In genomic region chr7:2927592-2927991, GRCh38 we compare ENCODE assay signal across 27 cellular contexts.
DNase-seq lines count a peak whose midpoint lies in the region; ATAC-seq, FAIRE-seq and TF ChIP-seq lines count a peak whose summit lies in the region.
"Had no signal": no experiment of that assay in that cellular context is flagged by ENCODE, and none has a peak within 500 bp of the region (broad histone marks: within the 10 kb centered on the region; RNA-seq: fewer than 3 reads in every experiment).

No MANE protein-coding gene starts in this region.

- no peak for DNase-seq in activated naive CD4-positive, alpha-beta T cell (lab: John Stamatoyannopoulos, UW)
- DNase-seq in Peyer's patch (peak in 2 of 3 donors; percentile 11 to 41), left lobe of liver (ENCODE audit: low spot score) (peak; percentile 59), small intestine (peak; percentile 10), mesothelial cell of epicardium (ENCODE audit: low spot score in 2 of 2, unreplicated experiment in 2 of 2) (no peak), dedifferentiated amniotic fluid mesenchymal stem cell (ENCODE audit: extremely low spot score) (no peak)
- DNase-seq in natural killer cell treated with Interleukin-12 subunit alpha and Interleukin-12 subunit beta and Interleukin-15 and Interleukin-18, amount 100 ng/mL, for 72 hours (ENCODE audit: low spot score), result no peak
- DNase-seq: activated CD4-positive, alpha-beta T cell treated with anti-CD3 and anti-CD28 coated beads for 1 hour; activated naive CD4-positive, alpha-beta T cell treated with Interleukin-2 at 50 U/mL for 16 hours; cerebellar nuclear complex; COR-L47; effector CD4-positive, alpha-beta T cell; KG1; NCI-H1436; NCI-H446; NCI-H82; SIG-M5; stimulated activated CD4-positive, alpha-beta T cell treated with anti-CD3 and anti-CD28 coated beads, Interleukin-2, amount 100 ng/mL, for 24 hours; uterus had no signal

- H3K4me3 Mint-ChIP-seq in activated naive CD4-positive, alpha-beta T cell treated with anti-CD3 and anti-CD28 coated beads, Interleukin-2, amount 50 U/mL, for 24 hours, result no peak overlapping the region
- H3K4me3 Mint-ChIP-seq in mesothelial cell of epicardium, result no peak overlapping the region
- no peak overlapping the region for H3K4me3 Mint-ChIP-seq in natural killer cell treated with Interleukin-12 subunit alpha and Interleukin-12 subunit beta and Interleukin-15 and Interleukin-18, amount 100 ng/mL, for 72 hours
- H3K4me3 Mint-ChIP-seq: neural crest cell; stimulated activated effector memory CD8-positive, alpha-beta T cell treated with anti-CD3 and anti-CD28 coated beads, Interleukin-12 subunit alpha, Interleukin-12 subunit beta, amount 100 ng/mL, for 72 hours had no signal

- no peak overlapping the region for H3K4me3 ChIP-seq in Peyer's patch
- H3K4me3 ChIP-seq in small intestine (ENCODE audit: low read depth in 1 of 2, low read length in 2 of 2), result no peak overlapping the region
- H3K4me3 ChIP-seq: heart left ventricle, prostate gland, skin epidermis, uterus had no signal

- FAIRE-seq in small intestine (lab: Jason Lieb, UNC), result no peak
- FAIRE-seq: HTR-8/SVneo, TTC549 had no signal

- H3K9me3 ChIP-seq in Peyer's patch, result no peaks in the 10 kb centered on the region
- H3K9me3 ChIP-seq in small intestine (ENCODE audit: control insufficient read depth, low read depth), result no peaks in the 10 kb centered on the region
- H3K9me3 ChIP-seq: heart left ventricle, prostate gland, uterus had no signal

- H3K27ac ChIP-seq in Peyer's patch (no peak overlapping the region), small intestine (ENCODE audit: low read depth in 1 of 2, low read length in 1 of 2) (no peak overlapping the region)
- H3K27ac ChIP-seq: heart left ventricle, prostate gland, skin epidermis, uterus had no signal

- no peaks in the 10 kb centered on the region for H3K27me3 ChIP-seq in Peyer's patch
- H3K27me3 ChIP-seq in small intestine (ENCODE audit: control insufficient read depth in 2 of 2, insufficient read depth in 2 of 2, low read length in 2 of 2), result no peaks in the 10 kb centered on the region
- H3K27me3 ChIP-seq: uterus had no signal

- H3K36me3 Mint-ChIP-seq in activated naive CD4-positive, alpha-beta T cell treated with anti-CD3 and anti-CD28 coated beads, Interleukin-2, amount 50 U/mL, for 24 hours, result peaks cover 5% of the 10 kb centered on the region
- H3K36me3 Mint-ChIP-seq in mesothelial cell of epicardium, result no peaks in the 10 kb centered on the region
- no peaks in the 10 kb centered on the region for H3K36me3 Mint-ChIP-seq in natural killer cell treated with Interleukin-12 subunit alpha and Interleukin-12 subunit beta and Interleukin-15 and Interleukin-18, amount 100 ng/mL, for 72 hours

- no peaks in the 10 kb centered on the region for H3K9me3 Mint-ChIP-seq in activated naive CD4-positive, alpha-beta T cell treated with anti-CD3 and anti-CD28 coated beads, Interleukin-2, amount 50 U/mL, for 24 hours
- no peaks in the 10 kb centered on the region for H3K9me3 Mint-ChIP-seq in mesothelial cell of epicardium
- no peaks in the 10 kb centered on the region for H3K9me3 Mint-ChIP-seq in natural killer cell treated with Interleukin-12 subunit alpha and Interleukin-12 subunit beta and Interleukin-15 and Interleukin-18, amount 100 ng/mL, for 72 hours
- H3K9me3 Mint-ChIP-seq: neural crest cell; stimulated activated effector memory CD8-positive, alpha-beta T cell treated with anti-CD3 and anti-CD28 coated beads, Interleukin-12 subunit alpha, Interleukin-12 subunit beta, amount 100 ng/mL, for 72 hours had no signal

- H3K4me1 ChIP-seq in Peyer's patch (no peaks in the 10 kb centered on the region), small intestine (ENCODE audit: control insufficient read depth in 2 of 2, insufficient read depth in 1 of 2, low read depth in 1 of 2, low read length in 1 of 2) (no peaks in the 10 kb centered on the region)
- H3K4me1 ChIP-seq: prostate gland, uterus had no signal

- peak overlapping the region; percentile 84 for H3K27ac Mint-ChIP-seq in activated naive CD4-positive, alpha-beta T cell treated with anti-CD3 and anti-CD28 coated beads, Interleukin-2, amount 50 U/mL, for 24 hours
- H3K27ac Mint-ChIP-seq in mesothelial cell of epicardium, result no peak overlapping the region
- no peak overlapping the region for H3K27ac Mint-ChIP-seq in natural killer cell treated with Interleukin-12 subunit alpha and Interleukin-12 subunit beta and Interleukin-15 and Interleukin-18, amount 100 ng/mL, for 72 hours

- 44 to 75% (median 63%) methylated on average over 7 of the region's 7 CpGs for WGBS in small intestine, 3 donors

- peak; percentile 78 for ATAC-seq in left lobe of liver
- ATAC-seq in natural killer cell treated with Interleukin-12 subunit alpha and Interleukin-12 subunit beta and Interleukin-15 and Interleukin-18, amount 100 ng/mL, for 72 hours, result no peak
- ATAC-seq: heart left ventricle; stimulated activated effector memory CD8-positive, alpha-beta T cell treated with anti-CD3 and anti-CD28 coated beads, Interleukin-12 subunit alpha, Interleukin-12 subunit beta, amount 100 ng/mL, for 72 hours had no signal

- TF ChIP-seq CTCF in Peyer's patch (IDR thresholded peaks at IDR 0.05), result no peak
- no peak for TF ChIP-seq CTCF in mesothelial cell of epicardium (IDR thresholded peaks at IDR 0.05; ENCODE audit: unreplicated experiment)

- no peaks in the 10 kb centered on the region for H3K27me3 Mint-ChIP-seq in activated naive CD4-positive, alpha-beta T cell treated with anti-CD3 and anti-CD28 coated beads, Interleukin-2, amount 50 U/mL, for 24 hours
- H3K27me3 Mint-ChIP-seq in mesothelial cell of epicardium (ENCODE audit: low read depth), result no peaks in the 10 kb centered on the region
- no peaks in the 10 kb centered on the region for H3K27me3 Mint-ChIP-seq in natural killer cell treated with Interleukin-12 subunit alpha and Interleukin-12 subunit beta and Interleukin-15 and Interleukin-18, amount 100 ng/mL, for 72 hours

- no peaks in the 10 kb centered on the region for H3K4me1 Mint-ChIP-seq in activated naive CD4-positive, alpha-beta T cell treated with anti-CD3 and anti-CD28 coated beads, Interleukin-2, amount 50 U/mL, for 24 hours
- H3K4me1 Mint-ChIP-seq in mesothelial cell of epicardium, result peaks cover 2% of the 10 kb centered on the region
- peaks cover 0 to 9% of the 10 kb centered on the region in 2 donors for H3K4me1 Mint-ChIP-seq in natural killer cell treated with Interleukin-12 subunit alpha and Interleukin-12 subunit beta and Interleukin-15 and Interleukin-18, amount 100 ng/mL, for 72 hours (ENCODE audit: low read depth in 2 of 2)
- H3K4me1 Mint-ChIP-seq: neural crest cell had no signal

- no peak for TF ChIP-seq POLR2A in Peyer's patch (IDR thresholded peaks at IDR 0.05)

- H3K36me3 ChIP-seq in Peyer's patch (no peaks in the 10 kb centered on the region), small intestine (ENCODE audit: control insufficient read depth in 2 of 2, insufficient read depth in 2 of 2, low read length in 2 of 2) (no peaks in the 10 kb centered on the region)
- H3K36me3 ChIP-seq: prostate gland, uterus had no signal

Comparison
In these comparisons a context has a peak if more than half of its experiments do, and no peak if none do; other contexts are left out.
1. DNase-seq: peak in Peyer's patch (2 of 3), left lobe of liver (single experiment) and small intestine (single experiment); none in activated naive CD4-positive, alpha-beta T cell (0 of 4), mesothelial cell of epicardium (0 of 2), dedifferentiated amniotic fluid mesenchymal stem cell (single experiment) and natural killer cell treated with Interleukin-12 subunit alpha and Interleukin-12 subunit beta and Interleukin-15 and Interleukin-18, amount 100 ng/mL, for 72 hours (single experiment).